ENCODE assay signal across 9 cellular contexts in genomic region chr11:128496249-128496648, GRCh38.
DNase-seq lines count a peak whose midpoint lies in the region; ATAC-seq, FAIRE-seq and TF ChIP-seq lines count a peak whose summit lies in the region.
"Had no signal": no experiment of that assay in that cellular context is flagged by ENCODE, and none has a peak within 500 bp of the region (broad histone marks: within the 10 kb centered on the region; RNA-seq: fewer than 3 reads in every experiment).

No MANE protein-coding gene starts in this region.

- H4K20me1 ChIP-seq in GM12878 (ENCODE audit: control insufficient read depth, insufficient read depth) = no peaks in the 10 kb centered on the region

- H3K9me3 Mint-ChIP-seq in mesothelial cell of epicardium = no peaks in the 10 kb centered on the region

- no peak overlapping the region for H3K4me3 Mint-ChIP-seq in mesothelial cell of epicardium

- H3K27ac Mint-ChIP-seq in mesothelial cell of epicardium = peak overlapping the region; percentile 89

- intact Hi-C loops in Right ventricle myocardium inferior (cut with DNase I) = no loop called here
- intact Hi-C loops in cardiac septum (cut with DNase I) = no loop called here
- intact Hi-C loops in GM12878 (cut with micrococcal nuclease; ENCODE audit: unreplicated experiment) = no loop called here
- intact Hi-C loops in uterus (cut with DNase I; ENCODE audit: low total_unique reads) = no loop called here

- no peak for DNase-seq in Right ventricle myocardium inferior (ENCODE audit: missing footprints)
- DNase-seq in cardiac septum (ENCODE audit: low spot score) = no peak
- DNase-seq in GM12878 (ENCODE audit: low read depth, low spot score) = no peak
- no peak for DNase-seq in mesothelial cell of epicardium (ENCODE audit: low spot score in 2 of 2, unreplicated experiment in 2 of 2)
- DNase-seq in uterus = no peak
- DNase-seq in OCI-M1 (lab: John Stamatoyannopoulos, UW) = no peak
- DNase-seq in GM20000 (ENCODE audit: low spot score) = no peak
- DNase-seq in activated CD4-positive, CD25-positive, alpha-beta regulatory T cell treated with anti-CD3 and anti-CD28 coated beads, Interleukin-2, amount 50 U/mL, for 72 hours = no peak

- H3K9ac ChIP-seq in GM12878 (ENCODE audit: control insufficient read depth, insufficient read depth, low read length) = peak overlapping the region; percentile 63

- SMC1A ChIA-PET in GM12878 (lab: Charles Lee; ENCODE audit: uncharacterized antibody, unreplicated experiment) = interaction anchor here (0.9 to 3.9 kb wide), 9 partner anchors 10 to 206 kb away, joined by 3 to 42 read pairs (median 8); no protein-coding TSS in a partner anchor

- H3K4me1 ChIP-seq in GM12878 (ENCODE audit: control insufficient read depth, insufficient read depth, low read length) = peaks cover 71% of the 10 kb centered on the region
- H3K4me1 ChIP-seq in uterus = peaks cover 4 to 14% of the 10 kb centered on the region in 2 donors

- no peak for TF ChIP-seq RAD21 in GM12878 (IDR thresholded peaks at IDR 0.05; ENCODE audit: insufficient read depth, low read depth, low read length)

- RAD21 ChIA-PET in GM12878 (lab: Charles Lee; ENCODE audit: unreplicated experiment) = interaction anchor here (0.7 to 3.2 kb wide), 6 partner anchors 14 to 206 kb away, joined by 3 to 32 read pairs (median 4); no protein-coding TSS in a partner anchor

- H3K36me3 ChIP-seq in GM12878 (ENCODE audit: control insufficient read depth in 2 of 2, insufficient read depth in 2 of 2, low read length in 1 of 2) (peaks cover 4% of the 10 kb centered on the region in 2 experiments; a peak in 2 of 4 replicates), uterus (no peaks in the 10 kb centered on the region)

- FAIRE-seq in GM12878 (lab: Jason Lieb, UNC) = no peak
- FAIRE-seq: D721Med had no signal

- 15% methylated on average over 3 of the region's 3 CpGs for WGBS in GM12878 (ENCODE audit: insufficient coverage, insufficient replicate concordance, low lambda C conversion rate, missing lambda C conversion rate)

- H3K27me3 ChIP-seq in GM12878 (replicated peaks in 1 of 2; ENCODE audit: control insufficient read depth in 2 of 2, insufficient read depth in 2 of 2, low read length in 1 of 2) = no peaks in the 10 kb centered on the region
- H3K27me3 ChIP-seq in uterus = no peaks in the 10 kb centered on the region

- no peaks in the 10 kb centered on the region for H3K27me3 Mint-ChIP-seq in mesothelial cell of epicardium (ENCODE audit: low read depth)

- ATAC-seq in Right ventricle myocardium inferior (peak; percentile 7), GM12878 (no peak; the same call in 2 of the 3 replicates)

- no TSS peak for BruUV-seq in GM12878 (replicated peaks; lab: Mats Ljungman, UMichigan)

- no peak for TF ChIP-seq EP300 in GM12878 (IDR thresholded peaks at IDR 0.05; ENCODE audit: borderline replicate concordance in 1 of 2, control insufficient read depth in 1 of 2, low read depth in 2 of 2, low read length in 2 of 2)

- H3K4me3 ChIP-seq in GM12878 (peak overlapping the region; percentile 47), uterus (no peak overlapping the region)

- peaks cover 100% of the 10 kb centered on the region for H3K79me2 ChIP-seq in GM12878 (ENCODE audit: control insufficient read depth, insufficient read depth, low read length)

- TF ChIP-seq POLR2A in GM12878 (IDR thresholded peaks at IDR 0.05; ENCODE audit: low read depth, low read length) (no peak), uterus (IDR thresholded peaks at IDR 0.05) (no peak)

- POLR2A ChIA-PET in GM12878 (lab: Charles Lee) = interaction anchor here (0.6 to 4.0 kb wide), 5 partner anchors 13 to 258 kb away, joined by 3 to 16 read pairs (median 4); no protein-coding TSS in a partner anchor

- in situ Hi-C loops in GM12878 (cut with MboI) = no loop called here

- H3K36me3 Mint-ChIP-seq in mesothelial cell of epicardium = no peaks in the 10 kb centered on the region

- H3K9me3 ChIP-seq in GM12878 (replicated peaks; ENCODE audit: control insufficient read depth, insufficient read depth, low read length) = no peaks in the 10 kb centered on the region
- H3K9me3 ChIP-seq in uterus = no peaks in the 10 kb centered on the region

- no peak for TF ChIP-seq CTCF in GM12878 (IDR thresholded peaks at IDR 0.05 in 2 of 3, conservative IDR thresholded peaks at IDR 0.05 in 1 of 3; ENCODE audit: control insufficient read depth in 2 of 3, extremely low read depth in 1 of 3, insufficient read depth in 1 of 3, low read depth in 3 of 3, low read length in 3 of 3)
- no peak for TF ChIP-seq CTCF in mesothelial cell of epicardium (IDR thresholded peaks at IDR 0.05; ENCODE audit: unreplicated experiment)
- TF ChIP-seq CTCF in uterus (IDR thresholded peaks at IDR 0.05) = no peak
- TF ChIP-seq CTCF in GM20000 (IDR thresholded peaks at IDR 0.05; ENCODE audit: extremely low read depth, missing control alignments) = no peak

- peaks cover 62% of the 10 kb centered on the region for H3K4me1 Mint-ChIP-seq in mesothelial cell of epicardium

- CTCF ChIA-PET in GM12878 (lab: Yijun Ruan, JAX) = interaction anchor here (1.5 to 3.2 kb wide), 4 partner anchors 13 to 27 kb away, joined by 3 to 18 read pairs (median 6); no protein-coding TSS in a partner anchor

- H3K27ac ChIP-seq in GM12878 (ENCODE audit: control insufficient read depth, insufficient read depth) (peak overlapping the region; percentile 88), uterus (peak overlapping the region; percentile 78 to 82)

- H3K4me2 ChIP-seq in GM12878 (ENCODE audit: control insufficient read depth, insufficient read depth) = peak overlapping the region; percentile 89

- no peak overlapping the region for H2AFZ ChIP-seq in GM12878 (ENCODE audit: control insufficient read depth, low read depth, low read length)

TF ChIP-seq in GM12878, 131 proteins besides CTCF, POLR2A, EP300 and RAD21:
- TF ChIP-seq MTA2 (IDR thresholded peaks at IDR 0.05; ENCODE audit: low read depth) = no peak
- TF ChIP-seq ZNF274 (IDR thresholded peaks at IDR 0.05; ENCODE audit: insufficient read depth, insufficient read length) = no peak
- no peak for TF ChIP-seq NR2C1 (IDR thresholded peaks at IDR 0.05)
- TF ChIP-seq CEBPB (IDR thresholded peaks at IDR 0.05; ENCODE audit: borderline replicate concordance in 1 of 2, low read depth in 2 of 2, low read length in 2 of 2) = no peak
- peak; percentile 4; the same call in 1 of the 2 replicates for TF ChIP-seq YY1 (IDR thresholded peaks at IDR 0.05; ENCODE audit: low read depth, low read length)
- no peak for TF ChIP-seq MTA3 (IDR thresholded peaks at IDR 0.05; ENCODE audit: borderline replicate concordance, low read length)
- TF ChIP-seq NFYA (IDR thresholded peaks at IDR 0.05; ENCODE audit: borderline replicate concordance, low read depth, low read length) = no peak
- TF ChIP-seq NFXL1 (IDR thresholded peaks at IDR 0.05; ENCODE audit: borderline replicate concordance) = no peak
- TF ChIP-seq ZSCAN29 (IDR thresholded peaks at IDR 0.05) = no peak
